19 cellular contexts compared by ENCODE assay signal in the genomic region with DNA sequence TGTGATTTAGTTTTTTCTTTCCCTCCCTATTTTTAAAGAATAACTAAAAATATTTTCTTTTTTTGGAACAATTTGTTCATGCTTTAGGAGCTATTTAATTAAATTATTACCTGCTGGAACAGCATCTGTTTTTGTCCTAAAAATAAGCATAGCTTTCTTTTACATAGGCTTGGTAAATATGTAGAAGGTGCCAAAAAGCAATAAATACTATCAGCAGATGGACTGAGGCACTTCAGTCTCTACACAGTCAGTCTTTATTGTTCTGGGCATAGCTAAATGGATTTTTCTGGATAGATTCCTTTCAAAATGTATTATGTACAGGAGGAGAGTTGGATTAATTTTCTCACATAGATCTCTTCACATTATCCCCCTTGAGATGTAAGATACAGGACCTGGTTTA.
"Had no signal": no experiment of that assay in that cellular context is flagged by ENCODE, and none has a peak within 500 bp of the region (broad histone marks: within the 10 kb centered on the region; RNA-seq: fewer than 3 reads in every experiment).

No MANE protein-coding gene starts in this region.

- H3K4me1 Mint-ChIP-seq: central memory CD8-positive, alpha-beta T cell; naive B cell; stimulated activated memory B cell treated with anti-CD40 and anti-IgM and Interleukin-4, amounts not matched to agents 10 μg/mL and 1 μg/mL and 100 μg/mL, for 72 hours had no signal

- H3K27me3 Mint-ChIP-seq: activated naive CD8-positive, alpha-beta T cell; brain; central memory CD8-positive, alpha-beta T cell; naive B cell; progenitor cell of endocrine pancreas; stimulated activated memory B cell treated with anti-CD40 and anti-IgM and Interleukin-4, amounts not matched to agents 10 μg/mL and 1 μg/mL and 100 μg/mL, for 72 hours had no signal

- H3K9me3 ChIP-seq: right lobe of liver, tibial artery, uterus had no signal

- H3K9me3 Mint-ChIP-seq: activated T-cell treated with anti-CD3 and anti-CD28 coated beads, Interleukin-2, amount 50 U/mL, for 4 hours; brain had no signal

- H3K27ac Mint-ChIP-seq: activated naive CD8-positive, alpha-beta T cell; brain; naive B cell; progenitor cell of endocrine pancreas; stimulated activated memory B cell treated with anti-CD40 and anti-IgM and Interleukin-4, amounts not matched to agents 10 μg/mL and 1 μg/mL and 100 μg/mL, for 72 hours had no signal

- H3K4me3 Mint-ChIP-seq: activated naive CD8-positive, alpha-beta T cell; activated T-cell treated with anti-CD3 and anti-CD28 coated beads, Interleukin-2, amount 50 U/mL, for 4 hours; brain; central memory CD8-positive, alpha-beta T cell; naive B cell; stimulated activated memory B cell treated with anti-CD40 and anti-IgM and Interleukin-4, amounts not matched to agents 10 μg/mL and 1 μg/mL and 100 μg/mL, for 72 hours had no signal

- H3K4me3 ChIP-seq: right lobe of liver, spleen, tibial artery, uterus had no signal

- H3K27me3 ChIP-seq: right lobe of liver, spleen, tibial artery, uterus had no signal

- H3K36me3 ChIP-seq: right lobe of liver, spleen, tibial artery, uterus had no signal

- H3K4me1 ChIP-seq: right lobe of liver, spleen, tibial artery, uterus had no signal

- H3K27ac ChIP-seq: right lobe of liver, spleen, tibial artery, uterus had no signal

- ATAC-seq: activated CD4-positive, CD25-positive, alpha-beta regulatory T cell treated with anti-CD3 and anti-CD28 coated beads, Interleukin-2, amount 50 U/mL, for 24 hours; activated T-cell treated with anti-CD3 and anti-CD28 coated beads, Interleukin-2, amount 50 U/mL, for 4 hours; esophagus mucosa; left colon; right lobe of liver; stimulated activated memory B cell treated with anti-CD40 and anti-IgM and Interleukin-4, amounts not matched to agents 10 μg/mL and 1 μg/mL and 100 μg/mL, for 72 hours had no signal

- H3K36me3 Mint-ChIP-seq: activated naive CD8-positive, alpha-beta T cell; brain; naive B cell; stimulated activated memory B cell treated with anti-CD40 and anti-IgM and Interleukin-4, amounts not matched to agents 10 μg/mL and 1 μg/mL and 100 μg/mL, for 72 hours had no signal

- DNase-seq: activated CD4-positive, alpha-beta T cell treated with anti-CD3 and anti-CD28 coated beads, Interleukin-2, amount 50 U/mL, for 48 hours; activated effector memory CD4-positive, alpha-beta T cell treated with anti-CD3 and anti-CD28 coated beads, Interleukin-2, amount 50 U/mL, for 16 hours; activated T-cell treated with anti-CD3 and anti-CD28 coated beads, Interleukin-2, amount 50 U/mL, for 4 hours; amygdala; dermis blood vessel endothelial cell; left colon; naive B cell; right lobe of liver; spleen; stimulated activated CD4-positive, alpha-beta T cell treated with anti-CD3 and anti-CD28 coated beads, Interleukin-1b, Interleukin-23, amount 100 ng/mL, for 48 hours; tibial artery; uterus had no signal
